19 cellular contexts compared by ENCODE assay signal in the genomic region with DNA sequence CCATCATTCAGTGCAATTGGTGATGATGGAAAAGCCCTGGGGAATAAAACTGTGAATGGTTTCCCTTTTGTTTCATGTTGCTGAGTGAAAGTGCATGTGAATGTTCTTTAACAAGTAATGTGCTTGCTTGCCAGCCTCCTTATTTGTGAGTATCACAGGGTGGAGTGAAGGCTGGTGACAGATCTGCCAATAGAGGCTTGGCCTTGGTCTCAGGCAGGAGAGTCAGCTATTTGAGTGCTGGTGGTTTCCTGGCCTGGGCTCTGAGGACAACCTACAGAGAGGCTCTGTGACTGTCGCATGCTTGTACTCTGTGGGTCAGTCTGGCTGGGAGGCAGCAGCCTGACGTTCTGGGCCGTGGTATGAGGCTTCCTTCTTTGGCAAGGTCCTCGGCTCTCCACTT. TPM values are rescaled to one million over a fixed set of nuclear protein-coding genes. Genes with fewer than 3 reads are reported as not detected.
DNase-seq lines count a peak whose midpoint lies in the region; FAIRE-seq and TF ChIP-seq lines count a peak whose summit lies in the region.
"Had no signal": no experiment of that assay in that cellular context is flagged by ENCODE, and none has a peak within 500 bp of the region (broad histone marks: within the 10 kb centered on the region; RNA-seq: fewer than 3 reads in every experiment).

No MANE protein-coding gene starts in this region.

- H3K4me3 ChIP-seq in HEK293 (ENCODE audit: low read depth, low read length) (no peak overlapping the region), kidney (ENCODE audit: low read length in 2 of 2) (no peak overlapping the region)
- H3K4me3 ChIP-seq: ovary had no signal

- H3K36me3 ChIP-seq in HEK293 (ENCODE audit: control insufficient read depth in 2 of 2, insufficient read depth in 1 of 2, low read length in 2 of 2), result no peaks in the 10 kb centered on the region
- H3K36me3 ChIP-seq in kidney (ENCODE audit: control insufficient read depth in 1 of 2, insufficient read depth in 2 of 2, low read length in 2 of 2), result no peaks in the 10 kb centered on the region
- H3K36me3 ChIP-seq: ovary had no signal

- no peak overlapping the region for H3K9ac ChIP-seq in kidney (ENCODE audit: low read length in 2 of 2)
- H3K9ac ChIP-seq: SK-N-SH had no signal

- intact Hi-C loops in kidney (cut with DNase I), result no loop called here

- CTCF ChIA-PET in HEK293 (lab: Yijun Ruan, JAX), result interaction anchor here (1.1 to 1.8 kb wide), 3 partner anchors 15 to 533 kb away, joined by 3 to 11 read pairs (median 5); no protein-coding TSS in a partner anchor

- TF ChIP-seq CTCF in HEK293 (tag by site-specific recombination; IDR thresholded peaks at IDR 0.05) (no peak), kidney (IDR thresholded peaks at IDR 0.05; ENCODE audit: borderline replicate concordance, extremely low read depth, insufficient read depth) (no peak)

- POLR2A ChIA-PET in HEK293 (lab: Yijun Ruan, JAX), result no interaction called here

- no peak overlapping the region for H3K27ac ChIP-seq in HEK293 (ENCODE audit: extremely low read depth, low read depth, low read length)
- H3K27ac ChIP-seq in kidney (ENCODE audit: low read depth in 2 of 2, low read length in 2 of 2), result no peak overlapping the region
- H3K27ac ChIP-seq: ovary had no signal

- DNase-seq in anterior cingulate cortex (lab: John Stamatoyannopoulos, UW), result peak in 43 of 58 donors; percentile 5 to 80 (median 35)
- peak; percentile 24 for DNase-seq in kidney
- DNase-seq in renal cortical epithelial cell (ENCODE audit: low read depth), result peak; percentile 68
- no peak for DNase-seq in DMS153 (lab: John Stamatoyannopoulos, UW)
- DNase-seq in stimulated activated CD4-positive, alpha-beta T cell treated with anti-CD3 and anti-CD28 coated beads, Interleukin-4, amount 100 ng/mL, for 4 hours, result no peak
- DNase-seq in SIG-M5 (lab: John Stamatoyannopoulos, UW), result no peak
- DNase-seq in NCI-H2171 treated with DMSO at 0.1 percent for 48 hours (lab: John Stamatoyannopoulos, UW), result no peak
- DNase-seq: CD4-positive, CD25-positive, alpha-beta regulatory T cell; effector CD8-positive, alpha-beta T cell; HFFc6; KG1; NCI-H1105 treated with DMSO at 0.1 percent for 48 hours; ovary; SK-N-SH had no signal

- FAIRE-seq in kidney (lab: Jason Lieb, UNC), result no peak
- FAIRE-seq: G401.6, TTC549 had no signal

- H3K4me1 ChIP-seq in HEK293 (ENCODE audit: control insufficient read depth, insufficient read depth, low read length) (peaks cover 3% of the 10 kb centered on the region; the same call in 1 of the 2 replicates), kidney (ENCODE audit: control insufficient read depth in 1 of 2, insufficient read depth in 1 of 2, low read depth in 1 of 2, low read length in 2 of 2) (peaks cover 0 to 3% of the 10 kb centered on the region in 2 donors)

- H3K9me3 ChIP-seq in HEK293 (ENCODE audit: control insufficient read depth, insufficient read depth, low read depth, low read length) (no peaks in the 10 kb centered on the region), kidney (ENCODE audit: control insufficient read depth in 1 of 2, low read length in 2 of 2) (peaks cover 0 to 9% of the 10 kb centered on the region in 2 donors)
- H3K9me3 ChIP-seq: ovary, SK-N-SH had no signal

TF ChIP-seq in HEK293, 187 proteins besides CTCF, POLR2A, EP300 and RAD21:
- 0 out of 2 replicates have a peak, but pooled peaks have one; percentile 16 for TF ChIP-seq PRDM1 (tag by site-specific recombination; IDR thresholded peaks at IDR 0.05)
- TF ChIP-seq ZNF544 (tag by site-specific recombination; IDR thresholded peaks at IDR 0.05), result no peak
TF ChIP-seq in HEK293: peak in this region for 1.

RNA-seq across cellular contexts. Expression of a gene that starts 20.7 kb away (rescaled TPM):
- total RNA-seq in kidney, result not detected
- 0.58 TPM for polyA plus RNA-seq in kidney (ENCODE audit: insufficient read depth, low read depth, low replicate concordance)
- not detected in 2 replicates for total RNA-seq in renal cortical epithelial cell
- total RNA-seq: activated T-helper 2 cell treated with anti-CD3 and anti-CD28 coated beads, Interferon-gamma antibody, Interleukin-2, Interleukin-4, amounts not matched to agents 10 μg/mL and 5 μg/mL and 100 μg/mL, durations not matched to agents 14 hours and 24 hours and 36 hours; CD4-positive, CD25-positive, alpha-beta regulatory T cell; HFFc6; mesothelial cell of epicardium; ovary had no signal
- polyA plus RNA-seq: CD4-positive, CD25-positive, alpha-beta regulatory T cell; ovary; SK-N-SH had no signal

RNA-seq across cellular contexts. Expression of a gene that starts 25.4 kb away (rescaled TPM):
- total RNA-seq in kidney, result not detected
- not detected for polyA plus RNA-seq in kidney (ENCODE audit: insufficient read depth, low read depth, low replicate concordance)
- total RNA-seq in renal cortical epithelial cell, result not detected in 2 replicates
- total RNA-seq: activated T-helper 2 cell treated with anti-CD3 and anti-CD28 coated beads, Interferon-gamma antibody, Interleukin-2, Interleukin-4, amounts not matched to agents 10 μg/mL and 5 μg/mL and 100 μg/mL, durations not matched to agents 14 hours and 24 hours and 36 hours; CD4-positive, CD25-positive, alpha-beta regulatory T cell; HFFc6; mesothelial cell of epicardium; ovary had no signal
- polyA plus RNA-seq: CD4-positive, CD25-positive, alpha-beta regulatory T cell; ovary had no signal

RNA-seq across cellular contexts. Expression of a gene that starts 38.9 kb away (rescaled TPM):
- total RNA-seq in kidney, result not detected
- polyA plus RNA-seq in kidney (ENCODE audit: insufficient read depth, low read depth, low replicate concordance), result not detected
- not detected in 2 replicates for total RNA-seq in renal cortical epithelial cell
- total RNA-seq: activated T-helper 2 cell treated with anti-CD3 and anti-CD28 coated beads, Interferon-gamma antibody, Interleukin-2, Interleukin-4, amounts not matched to agents 10 μg/mL and 5 μg/mL and 100 μg/mL, durations not matched to agents 14 hours and 24 hours and 36 hours; CD4-positive, CD25-positive, alpha-beta regulatory T cell; HFFc6; mesothelial cell of epicardium; ovary had no signal
- polyA plus RNA-seq: CD4-positive, CD25-positive, alpha-beta regulatory T cell; ovary; SK-N-SH had no signal

RNA-seq across cellular contexts. Expression of a gene that starts 55.3 kb away (rescaled TPM):
- total RNA-seq in kidney (not detected), renal cortical epithelial cell (48.3 TPM in 1 of 2 replicates, not detected in the other)
- polyA plus RNA-seq in kidney (ENCODE audit: insufficient read depth, low read depth, low replicate concordance), result not detected
- total RNA-seq: activated T-helper 2 cell treated with anti-CD3 and anti-CD28 coated beads, Interferon-gamma antibody, Interleukin-2, Interleukin-4, amounts not matched to agents 10 μg/mL and 5 μg/mL and 100 μg/mL, durations not matched to agents 14 hours and 24 hours and 36 hours; CD4-positive, CD25-positive, alpha-beta regulatory T cell had no signal
- polyA plus RNA-seq: CD4-positive, CD25-positive, alpha-beta regulatory T cell; ovary had no signal

RNA-seq across cellular contexts. Expression of a gene that starts 59.5 kb away (rescaled TPM):
- total RNA-seq in kidney (not detected), renal cortical epithelial cell (not detected in 2 replicates)
- polyA plus RNA-seq in kidney (ENCODE audit: insufficient read depth, low read depth, low replicate concordance), result not detected
- total RNA-seq: activated T-helper 2 cell treated with anti-CD3 and anti-CD28 coated beads, Interferon-gamma antibody, Interleukin-2, Interleukin-4, amounts not matched to agents 10 μg/mL and 5 μg/mL and 100 μg/mL, durations not matched to agents 14 hours and 24 hours and 36 hours; CD4-positive, CD25-positive, alpha-beta regulatory T cell; HFFc6; mesothelial cell of epicardium; ovary had no signal
- polyA plus RNA-seq: CD4-positive, CD25-positive, alpha-beta regulatory T cell; ovary; SK-N-SH had no signal

Comparison
In these comparisons a context has a peak if more than half of its experiments do, and no peak if none do; other contexts are left out.
1. DNase-seq: peak in anterior cingulate cortex (43 of 58), kidney (single experiment) and renal cortical epithelial cell (single experiment); none in DMS153 (single experiment), stimulated activated CD4-positive, alpha-beta T cell treated with anti-CD3 and anti-CD28 coated beads, Interleukin-4, amount 100 ng/mL, for 4 hours (0 of 2), SIG-M5 (single experiment) and NCI-H2171 treated with DMSO at 0.1 percent for 48 hours (single experiment).